ENCODE assay signal across 26 cellular contexts in the genomic region with DNA sequence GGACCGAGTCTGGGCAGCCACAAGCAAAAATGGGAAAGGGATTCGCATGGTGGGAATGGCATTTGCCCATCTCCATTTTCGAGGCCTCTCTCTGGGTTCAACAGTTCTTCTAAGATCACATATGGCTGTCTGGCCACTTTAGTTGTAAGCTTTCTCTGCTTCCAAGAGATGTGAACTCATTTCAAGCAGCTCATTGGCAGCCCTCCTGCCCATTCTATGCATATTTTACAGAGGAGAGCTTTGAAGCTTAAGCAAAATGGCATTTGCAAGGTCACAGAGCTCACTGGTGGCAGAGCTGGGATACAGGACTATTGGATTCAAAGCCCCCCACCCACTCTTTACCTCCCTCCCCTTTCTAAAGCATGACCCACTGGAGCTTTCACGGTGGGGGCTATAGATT.
DNase-seq lines count a peak whose midpoint lies in the region; ATAC-seq and TF ChIP-seq lines count a peak whose summit lies in the region.
"Had no signal": no experiment of that assay in that cellular context is flagged by ENCODE, and none has a peak within 500 bp of the region (broad histone marks: within the 10 kb centered on the region; RNA-seq: fewer than 3 reads in every experiment).

No MANE protein-coding gene starts in this region.

- peaks cover 3% of the 10 kb centered on the region for H3K4me1 ChIP-seq in mesenchymal stem cell (ENCODE audit: control insufficient read depth, insufficient read depth, low read depth, low read length)
- H3K4me1 ChIP-seq: SJCRH30 had no signal

- 97% methylated on average over 4 of the region's 4 CpGs for WGBS in mesenchymal stem cell

- H3K36me3 ChIP-seq in mesenchymal stem cell (ENCODE audit: control insufficient read depth in 1 of 2, insufficient read depth in 2 of 2, low read depth in 1 of 2, low read length in 2 of 2) = no peaks in the 10 kb centered on the region
- H3K36me3 ChIP-seq: left ventricle myocardium inferior, neutrophil, SJCRH30, tibial nerve had no signal

- peaks cover 13% of the 10 kb centered on the region for H3K4me1 Mint-ChIP-seq in activated CD4-positive, alpha-beta T cell treated with anti-CD3 and anti-CD28 coated beads, Interleukin-2, amount 10 ng/mL, durations not matched to agents 7 days and 5 days
- peaks cover 22% of the 10 kb centered on the region for H3K4me1 Mint-ChIP-seq in brain

- no peaks in the 10 kb centered on the region for H3K79me1 ChIP-seq in mesenchymal stem cell (replicated peaks; ENCODE audit: low read length, poor library complexity, severe bottlenecking)

- H3K9me3 Mint-ChIP-seq in activated CD4-positive, alpha-beta T cell treated with anti-CD3 and anti-CD28 coated beads, Interleukin-2, amount 10 ng/mL, durations not matched to agents 7 days and 5 days = peaks cover 18% of the 10 kb centered on the region
- H3K9me3 Mint-ChIP-seq in brain = peaks cover 18 to 27% (median 20%) of the 10 kb centered on the region in 5 experiments

- peak overlapping the region in 1 of 2 experiments; percentile 84 for H3K18ac ChIP-seq in mesenchymal stem cell (ENCODE audit: low read depth in 1 of 2, low read length in 2 of 2)

- peaks cover 15% of the 10 kb centered on the region for H3K9me3 ChIP-seq in mesenchymal stem cell (ENCODE audit: control insufficient read depth, low read length)
- H3K9me3 ChIP-seq: neutrophil had no signal

- H4K8ac ChIP-seq in mesenchymal stem cell (ENCODE audit: low read length) = no peak overlapping the region

- H3K27ac ChIP-seq in mesenchymal stem cell (ENCODE audit: low read length, poor library complexity, severe bottlenecking) = no peak overlapping the region
- H3K27ac ChIP-seq: hepatocyte, neutrophil, SJCRH30 had no signal

- no peak overlapping the region for H3K14ac ChIP-seq in mesenchymal stem cell (ENCODE audit: low read length in 2 of 2)

- H2BK15ac ChIP-seq in mesenchymal stem cell (ENCODE audit: low read depth, poor library complexity, severe bottlenecking) = peak overlapping the region; percentile 98

- H2BK120ac ChIP-seq in mesenchymal stem cell (ENCODE audit: low read depth, low read length) = peak overlapping the region; percentile 64

- H3K36me3 Mint-ChIP-seq in activated CD4-positive, alpha-beta T cell treated with anti-CD3 and anti-CD28 coated beads, Interleukin-2, amount 10 ng/mL, durations not matched to agents 7 days and 5 days (ENCODE audit: low read depth) = peaks cover 6% of the 10 kb centered on the region
- H3K36me3 Mint-ChIP-seq in brain = no peaks in the 10 kb centered on the region
- H3K36me3 Mint-ChIP-seq: CD14-positive monocyte had no signal

- CTCF ChIA-PET in activated CD4-positive, alpha-beta T cell treated with anti-CD3 and anti-CD28 coated beads, Interleukin-2, amount 10 ng/mL, durations not matched to agents 7 days and 5 days (lab: Charles Lee) = interaction anchor here (0.6 to 3.7 kb wide), 4 partner anchors 11 to 532 kb away, joined by 3 to 24 read pairs (median 5); no protein-coding TSS in a partner anchor

- DNase-seq in activated CD4-positive, alpha-beta T cell treated with anti-CD3 and anti-CD28 coated beads, Interleukin-2, amount 10 ng/mL, durations not matched to agents 7 days and 5 days = no peak
- DNase-seq in activated CD4-positive, alpha-beta T cell treated with anti-CD3 and anti-CD28 coated beads for 1 hour = no peak
- DNase-seq in mesenchymal stem cell = no peak
- DNase-seq in hippocampal formation (lab: John Stamatoyannopoulos, UW) = no peak
- DNase-seq in NCI-H2107 treated with DMSO at 0.1 percent for 48 hours (lab: John Stamatoyannopoulos, UW; ENCODE audit: unreplicated experiment) = no peak
- no peak for DNase-seq in NCI-H510A (lab: John Stamatoyannopoulos, UW)
- DNase-seq: 8988T; activated T-cell treated with anti-CD3 and anti-CD28 coated beads, Interleukin-2, amount 50 U/mL, for 72 hours; GDM1; KG1; MV-4-11; NCI-H2171; NCI-H526; SJCRH30; T-helper 1 cell had no signal

- H3K27me3 ChIP-seq in mesenchymal stem cell (ENCODE audit: control insufficient read depth in 1 of 2, insufficient read depth in 1 of 2, low read length in 2 of 2) = no peaks in the 10 kb centered on the region
- H3K27me3 ChIP-seq: neutrophil, SJCRH30, tibial nerve had no signal

- no peak overlapping the region for H3K4ac ChIP-seq in mesenchymal stem cell (ENCODE audit: low read depth in 1 of 2, low read length in 2 of 2)

- peak overlapping the region; percentile 90 to 97 for H2BK12ac ChIP-seq in mesenchymal stem cell (ENCODE audit: low read length in 2 of 2)

- no peak for ATAC-seq in activated CD4-positive, CD25-positive, alpha-beta regulatory T cell treated with anti-CD3 and anti-CD28 coated beads, Interleukin-2, amount 50 U/mL, for 24 hours

- H2AK5ac ChIP-seq in mesenchymal stem cell (ENCODE audit: low read length, severe bottlenecking) = peak overlapping the region; percentile 58

- no peak overlapping the region for H4K91ac ChIP-seq in mesenchymal stem cell (ENCODE audit: low read length)

- H3K27me3 Mint-ChIP-seq in activated CD4-positive, alpha-beta T cell treated with anti-CD3 and anti-CD28 coated beads, Interleukin-2, amount 10 ng/mL, durations not matched to agents 7 days and 5 days = no peaks in the 10 kb centered on the region
- peaks cover 10% of the 10 kb centered on the region for H3K27me3 Mint-ChIP-seq in brain
- H3K27me3 Mint-ChIP-seq: activated CD4-positive, alpha-beta T cell treated with anti-CD3 and anti-CD28 coated beads for 36 hours; activated naive CD4-positive, alpha-beta T cell treated with anti-CD3 and anti-CD28 coated beads, Interleukin-2, amount 50 U/mL, for 24 hours had no signal

- no peak overlapping the region for H2AFZ ChIP-seq in mesenchymal stem cell (ENCODE audit: low read depth, low read length)
- H2AFZ ChIP-seq: hepatocyte had no signal

- peak overlapping the region; percentile 26 for H3K27ac Mint-ChIP-seq in activated CD4-positive, alpha-beta T cell treated with anti-CD3 and anti-CD28 coated beads, Interleukin-2, amount 10 ng/mL, durations not matched to agents 7 days and 5 days
- H3K27ac Mint-ChIP-seq in brain = peak overlapping the region in 3 of 5 experiments; percentile 4 to 33 (median 19)
- H3K27ac Mint-ChIP-seq: activated naive CD4-positive, alpha-beta T cell treated with anti-CD3 and anti-CD28 coated beads, Interleukin-2, amount 50 U/mL, for 24 hours; activated T-cell treated with anti-CD3 and anti-CD28 coated beads, Interleukin-2, amount 50 U/mL, for 72 hours; CD14-positive monocyte; endodermal cell had no signal

- TF ChIP-seq CTCF in brain (conservative IDR thresholded peaks at IDR 0.05) = no peak

- H3K23ac ChIP-seq in mesenchymal stem cell (ENCODE audit: low read length in 2 of 2) = no peak overlapping the region

- no peak overlapping the region for H2BK5ac ChIP-seq in mesenchymal stem cell (ENCODE audit: low read depth, low read length, poor library complexity, severe bottlenecking)

- no peak overlapping the region for H3K4me3 Mint-ChIP-seq in activated CD4-positive, alpha-beta T cell treated with anti-CD3 and anti-CD28 coated beads, Interleukin-2, amount 10 ng/mL, durations not matched to agents 7 days and 5 days
- no peak overlapping the region for H3K4me3 Mint-ChIP-seq in brain
- H3K4me3 Mint-ChIP-seq: activated CD4-positive, alpha-beta T cell treated with anti-CD3 and anti-CD28 coated beads for 36 hours; activated T-cell treated with anti-CD3 and anti-CD28 coated beads, Interleukin-2, amount 50 U/mL, for 72 hours; CD14-positive monocyte; endodermal cell; stimulated activated naive CD8-positive, alpha-beta T cell treated with anti-CD3 and anti-CD28 coated beads, Interleukin-15, Interleukin-2, amounts not matched to agents 100 ng/mL and 50 ng/mL, for 24 hours had no signal

- H3K9ac ChIP-seq in mesenchymal stem cell (ENCODE audit: low read length) = peak overlapping the region; percentile 81

- no peak overlapping the region for H3K4me3 ChIP-seq in mesenchymal stem cell (ENCODE audit: insufficient read depth in 1 of 2, low read depth in 1 of 2, low read length in 2 of 2)
- H3K4me3 ChIP-seq: hepatocyte, SJCRH30 had no signal

- POLR2A ChIA-PET in activated CD4-positive, alpha-beta T cell treated with anti-CD3 and anti-CD28 coated beads, Interleukin-2, amount 10 ng/mL, durations not matched to agents 7 days and 5 days (lab: Charles Lee) = no interaction called here

- no peak overlapping the region for H3K4me2 ChIP-seq in mesenchymal stem cell (ENCODE audit: low read length, poor library complexity, severe bottlenecking)
